In genomic region chr12:68435238-68435637, GRCh38 we compare ENCODE assay signal across 33 cellular contexts.
"Had no signal": no experiment of that assay in that cellular context is flagged by ENCODE, and none has a peak within 500 bp of the region (broad histone marks: within the 10 kb centered on the region; RNA-seq: fewer than 3 reads in every experiment).

No MANE protein-coding gene starts in this region.

- H3K9me3 Mint-ChIP-seq: central memory CD8-positive, alpha-beta T cell had no signal

- H3K4me1 Mint-ChIP-seq: activated CD4-positive, alpha-beta T cell treated with anti-CD3 and anti-CD28 coated beads, Interleukin-2, amount 10 ng/mL, durations not matched to agents 7 days and 5 days; activated naive CD4-positive, alpha-beta T cell treated with anti-CD3 and anti-CD28 coated beads, Interleukin-2, amount 10 ng/mL, durations not matched to agents 7 days and 5 days had no signal

- H3K9me3 ChIP-seq: MG63, SJCRH30 had no signal

- H3K27ac Mint-ChIP-seq: activated CD4-positive, alpha-beta T cell treated with anti-CD3 and anti-CD28 coated beads for 36 hours; activated CD4-positive, alpha-beta T cell treated with anti-CD3 and anti-CD28 coated beads, Interleukin-2, amount 10 ng/mL, durations not matched to agents 7 days and 5 days; activated CD8-positive, alpha-beta T cell treated with anti-CD3 and anti-CD28 coated beads, Interleukin-2, amount 10 ng/mL, durations not matched to agents 7 days and 5 days; activated naive CD4-positive, alpha-beta T cell treated with anti-CD3 and anti-CD28 coated beads, Interleukin-2, amount 10 ng/mL, durations not matched to agents 7 days and 5 days; activated naive CD8-positive, alpha-beta T cell; activated T-helper 1 cell treated with anti-CD3 and anti-CD28 coated beads, Interleukin-12 subunit alpha, Interleukin-12 subunit beta, Interleukin-2, Interleukin-4 antibody, amounts not matched to agents 30 ng/mL and 10 ng/mL and 1 ng/mL, durations not matched to agents 14 hours and 24 hours and 36 hours had no signal

- DNase-seq: activated CD4-positive, alpha-beta T cell treated with anti-CD3 and anti-CD28 coated beads for 36 hours; activated CD4-positive, alpha-beta T cell treated with anti-CD3 and anti-CD28 coated beads, Interleukin-2, amount 10 ng/mL, durations not matched to agents 7 days and 5 days; activated CD4-positive, alpha-beta T cell treated with anti-CD3 and anti-CD28 coated beads, Interleukin-2, amount 50 U/mL, for 48 hours; activated CD8-positive, alpha-beta T cell treated with anti-CD3 and anti-CD28 coated beads, Interleukin-2, amount 10 ng/mL, durations not matched to agents 7 days and 5 days; activated effector memory CD4-positive, alpha-beta T cell treated with Interleukin-2 at 50 U/mL for 16 hours; activated naive CD4-positive, alpha-beta T cell treated with anti-CD3 and anti-CD28 coated beads, Interleukin-2, amount 10 ng/mL, durations not matched to agents 7 days and 5 days; activated T-cell treated with anti-CD3 and anti-CD28 coated beads for 4 hours; activated T-cell treated with anti-CD3 and anti-CD28 coated beads, Interleukin-2, amount 50 U/mL, for 4 hours; amniotic stem cell; aorta; Kasumi-1; KG1; NCI-H1048; NCI-H1105 treated with DMSO at 0.1 percent for 48 hours; NCI-H1436; NCI-H1694; NCI-H1930; NCI-H2081 treated with DMSO at 0.1 percent for 48 hours; NCI-H510A; NCI-H526; NCI-H748 treated with DMSO at 0.1 percent for 48 hours; NK-92 treated with Interleukin-12 subunit alpha and Interleukin-12 subunit beta, amount 100 ng/mL, for 24 hours; Right ventricle myocardium superior; T1000 had no signal

- H3K27ac ChIP-seq: cardiac muscle cell, PC-9, SJCRH30, SK-N-MC had no signal

- H3K27me3 ChIP-seq: cardiac muscle cell, MG63, SJCRH30 had no signal

- H3K27me3 Mint-ChIP-seq: activated CD4-positive, alpha-beta T cell treated with anti-CD3 and anti-CD28 coated beads for 36 hours; activated CD4-positive, alpha-beta T cell treated with anti-CD3 and anti-CD28 coated beads, Interleukin-2, amount 10 ng/mL, durations not matched to agents 7 days and 5 days; activated naive CD4-positive, alpha-beta T cell treated with anti-CD3 and anti-CD28 coated beads, Interleukin-2, amount 10 ng/mL, durations not matched to agents 7 days and 5 days; activated naive CD8-positive, alpha-beta T cell; central memory CD8-positive, alpha-beta T cell had no signal

- H3K36me3 ChIP-seq: cardiac muscle cell, MG63, SJCRH30 had no signal

- ATAC-seq: activated CD4-positive, alpha-beta T cell treated with anti-CD3 and anti-CD28 coated beads for 36 hours; activated CD4-positive, CD25-positive, alpha-beta regulatory T cell treated with anti-CD3 and anti-CD28 coated beads, Interleukin-2, amount 50 U/mL, for 24 hours; activated CD8-positive, alpha-beta T cell treated with anti-CD3 and anti-CD28 coated beads, Interleukin-2, amount 10 ng/mL, durations not matched to agents 7 days and 5 days; activated T-cell treated with anti-CD3 and anti-CD28 coated beads, Interleukin-2, amount 50 U/mL, for 4 hours had no signal

- H3K4me3 Mint-ChIP-seq: activated CD4-positive, alpha-beta T cell treated with anti-CD3 and anti-CD28 coated beads for 36 hours; activated CD4-positive, alpha-beta T cell treated with anti-CD3 and anti-CD28 coated beads, Interleukin-2, amount 10 ng/mL, durations not matched to agents 7 days and 5 days; activated CD8-positive, alpha-beta T cell treated with anti-CD3 and anti-CD28 coated beads, Interleukin-2, amount 10 ng/mL, durations not matched to agents 7 days and 5 days; activated naive CD4-positive, alpha-beta T cell treated with anti-CD3 and anti-CD28 coated beads, Interleukin-2, amount 10 ng/mL, durations not matched to agents 7 days and 5 days; activated naive CD8-positive, alpha-beta T cell; activated T-cell treated with anti-CD3 and anti-CD28 coated beads, Interleukin-2, amount 50 U/mL, for 4 hours; activated T-helper 1 cell treated with anti-CD3 and anti-CD28 coated beads, Interleukin-12 subunit alpha, Interleukin-12 subunit beta, Interleukin-2, Interleukin-4 antibody, amounts not matched to agents 30 ng/mL and 10 ng/mL and 1 ng/mL, durations not matched to agents 14 hours and 24 hours and 36 hours; central memory CD8-positive, alpha-beta T cell had no signal

- H3K4me3 ChIP-seq: cardiac muscle cell, MG63, PC-9, SJCRH30, SK-N-MC had no signal
